Comparison of ENCODE assay signal across 8 cellular contexts in the genomic region with DNA sequence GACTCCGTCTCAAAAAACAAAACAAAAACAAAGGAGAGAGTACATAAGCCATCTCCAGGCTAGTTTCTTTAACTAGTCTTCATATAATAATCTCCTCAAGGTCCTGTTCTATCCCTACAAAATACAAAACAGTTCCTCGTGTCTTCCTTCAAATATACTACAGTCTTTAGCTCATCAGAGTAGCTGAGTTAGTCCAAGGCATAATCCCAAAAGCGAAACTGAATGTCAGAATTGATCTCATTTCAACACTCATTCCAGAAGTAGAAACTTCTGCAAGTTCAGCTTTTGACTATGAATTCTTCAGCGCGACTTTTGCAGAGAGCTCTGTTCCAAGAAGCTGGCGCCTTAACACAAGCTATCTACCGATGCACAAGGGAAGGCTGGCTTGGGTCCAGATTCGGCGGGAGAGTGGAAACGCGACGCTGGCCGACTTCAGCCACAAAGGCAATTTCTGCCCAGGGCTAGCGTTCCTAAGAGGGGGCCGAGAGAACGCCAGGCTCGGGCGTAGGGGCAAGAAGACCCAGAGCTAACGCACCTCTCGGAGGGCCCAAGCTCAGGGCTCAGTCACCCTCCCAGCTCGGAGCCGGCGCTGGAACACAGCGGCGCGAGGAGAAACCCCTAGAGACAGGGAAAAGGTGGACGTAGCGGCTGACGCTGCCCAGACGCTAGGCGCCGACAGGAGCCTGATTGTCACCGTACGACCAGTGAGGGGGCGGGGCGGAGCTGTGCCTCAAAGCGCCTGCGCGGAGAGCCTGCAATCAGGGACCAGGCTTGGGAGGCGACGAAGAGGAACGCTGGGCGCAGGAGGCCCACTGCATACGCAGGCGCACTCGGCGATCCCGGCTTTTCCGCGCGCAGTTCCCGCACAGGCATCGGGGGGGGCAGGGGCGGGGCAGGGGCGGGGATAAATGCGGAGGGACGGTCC. TPM values are rescaled to one million over a fixed set of nuclear protein-coding genes. Genes with fewer than 3 reads are reported as not detected.
DNase-seq lines count a peak whose midpoint lies in the region; ATAC-seq, FAIRE-seq and TF ChIP-seq lines count a peak whose summit lies in the region.

No MANE protein-coding gene starts in this region.

- H3K4me3 ChIP-seq in BE2C (ENCODE audit: low read depth, low read length), result peak overlapping the region; percentile 91

- no peaks in the 10 kb centered on the region for H3K9me3 ChIP-seq in BE2C

- DNase-seq in BE2C, result peak; percentile 100
- DNase-seq in GM19239 (ENCODE audit: insufficient read length, low spot score), result peak; percentile 86
- DNase-seq in NCI-H510A treated with DMSO at 0.1 percent for 48 hours (lab: John Stamatoyannopoulos, UW), result peak; percentile 98
- DNase-seq in activated CD4-positive, alpha-beta T cell treated with anti-CD3 and anti-CD28 coated beads for 4 hours, result peak; percentile 96 to 98
- peak; percentile 94 to 98 (median 98) for DNase-seq in stimulated activated CD4-positive, alpha-beta T cell treated with anti-CD3 and anti-CD28 coated beads, Interleukin-1b, Interleukin-23, amount 100 ng/mL, for 24 hours (ENCODE audit: low read depth in 4 of 4, low spot score in 1 of 4)

- peak; percentile 79 for ATAC-seq in HG03442 (IDR thresholded peaks at IDR 0.05; ENCODE audit: unreplicated experiment)

- no peaks in the 10 kb centered on the region for H3K36me3 ChIP-seq in BE2C

- H3K27ac ChIP-seq in cingulate gyrus (ENCODE audit: low read depth, low read length) (peak overlapping the region; percentile 96), layer of hippocampus (ENCODE audit: low read depth, low read length) (peak overlapping the region; percentile 96)

- peak; percentile 89 for FAIRE-seq in GM19239 (lab: Jason Lieb, UNC)

- TF ChIP-seq CTCF in BE2C (IDR thresholded peaks at IDR 0.05; ENCODE audit: low read depth, low read length), result no peak

- no peaks in the 10 kb centered on the region for H3K27me3 ChIP-seq in BE2C
- no peaks in the 10 kb centered on the region for H3K27me3 ChIP-seq in layer of hippocampus (ENCODE audit: control insufficient read depth, insufficient read depth, low read length)

- H3K4me1 ChIP-seq in BE2C, result no peaks in the 10 kb centered on the region

RNA-seq across cellular contexts. Expression of gene HSDL2, which starts 0.5 kb away (rescaled TPM):
- 12.5 TPM for polyA plus RNA-seq in BE2C (2012; ENCODE audit: insufficient read depth, insufficient read length, low read depth)

RNA-seq across cellular contexts. Expression of gene PTBP3, which starts 46.0 kb away (rescaled TPM):
- 3.9 TPM for polyA plus RNA-seq in BE2C (2012; ENCODE audit: insufficient read depth, insufficient read length, low read depth)

Comparison
In these comparisons a context has a peak if more than half of its experiments do, and no peak if none do; other contexts are left out.
1. Peak in every context shown above with its lines: DNase-seq, ATAC-seq, H3K4me3 ChIP-seq and H3K27ac ChIP-seq.